In genomic region chr6:134706806-134707205, GRCh38 we compare ENCODE assay signal across 22 cellular contexts.
DNase-seq lines count a peak whose midpoint lies in the region; ATAC-seq and TF ChIP-seq lines count a peak whose summit lies in the region.
"Had no signal": no experiment of that assay in that cellular context is flagged by ENCODE, and none has a peak within 500 bp of the region (broad histone marks: within the 10 kb centered on the region; RNA-seq: fewer than 3 reads in every experiment).

No MANE protein-coding gene starts in this region.

- DNase-seq in EH (ENCODE audit: low read depth) = peak; percentile 87
- DNase-seq in amniotic epithelial cell (ENCODE audit: low read depth) = peak; percentile 74
- DNase-seq in fibroblast of the aortic adventitia (ENCODE audit: low read depth) = peak; percentile 54
- peak; percentile 29 for DNase-seq in osteoblast (ENCODE audit: insufficient read length, low spot score, missing footprints)
- DNase-seq in NCI-H1417 (lab: John Stamatoyannopoulos, UW) = no peak
- DNase-seq in NCI-H510A treated with DMSO at 0.1 percent for 48 hours (lab: John Stamatoyannopoulos, UW) = no peak
- no peak for DNase-seq in right lobe of liver
- DNase-seq: activated CD4-positive, alpha-beta memory T cell treated with anti-CD3 and anti-CD28 coated beads, Interleukin-2, amount 10 ng/mL, durations not matched to agents 7 days and 5 days; activated CD4-positive, alpha-beta T cell treated with anti-CD3 and anti-CD28 coated beads for 1 hour; aorta; central memory CD4-positive, alpha-beta T cell; glutamatergic neuron; kidney; NCI-H446 treated with DMSO at 0.1 percent for 48 hours; nephron progenitor cell; right cardiac atrium; stimulated activated CD4-positive, alpha-beta T cell treated with anti-CD3 and anti-CD28 coated beads, Interleukin-4, amount 100 ng/mL, for 24 hours had no signal

- WGBS in right lobe of liver (ENCODE audit: insufficient coverage, low coverage, low lambda C conversion rate, missing lambda C conversion rate) = 55% methylated on average over 2 of the region's 2 CpGs

- H4K20me1 ChIP-seq in osteoblast (ENCODE audit: insufficient read depth, low read length) = no peaks in the 10 kb centered on the region
- H4K20me1 ChIP-seq: BLaER1 had no signal

- intact Hi-C loops in right lobe of liver (cut with DNase I) = no loop called here

- TF ChIP-seq POLR2A in right lobe of liver (IDR thresholded peaks at IDR 0.05) = no peak

- H2AFZ ChIP-seq in osteoblast (ENCODE audit: low read length) = no peak overlapping the region

- no peaks in the 10 kb centered on the region for H3K36me3 ChIP-seq in osteoblast (ENCODE audit: insufficient read depth, low read length)
- H3K36me3 ChIP-seq in right lobe of liver = no peaks in the 10 kb centered on the region
- H3K36me3 ChIP-seq: BLaER1 had no signal

- ATAC-seq in right lobe of liver (no peak), HG03045 (IDR thresholded peaks at IDR 0.05; ENCODE audit: unreplicated experiment) (no peak)
- ATAC-seq: activated T-helper 17 cell treated with anti-CD3 and anti-CD28 coated beads, Interleukin-2, amount 50 U/mL, for 72 hours; stimulated activated effector memory CD8-positive, alpha-beta T cell treated with anti-CD3 and anti-CD28 coated beads, Interleukin-12 subunit alpha, Interleukin-12 subunit beta, amount 100 ng/mL, for 72 hours had no signal

- no peaks in the 10 kb centered on the region for H3K79me2 ChIP-seq in osteoblast (ENCODE audit: insufficient read depth, low read length)

- H3K27ac ChIP-seq in osteoblast (ENCODE audit: low read depth, low read length) = peak overlapping the region; percentile 40
- H3K27ac ChIP-seq in right lobe of liver = no peak overlapping the region
- H3K27ac ChIP-seq: BLaER1 had no signal

- TF ChIP-seq CTCF in fibroblast of the aortic adventitia (IDR thresholded peaks at IDR 0.05; ENCODE audit: insufficient read depth, low read length) = no peak
- TF ChIP-seq CTCF in osteoblast (IDR thresholded peaks at IDR 0.05; ENCODE audit: extremely low read depth, low read depth, low read length) = no peak
- no peak for TF ChIP-seq CTCF in right lobe of liver (IDR thresholded peaks at IDR 0.05)

- H3K4me2 ChIP-seq in osteoblast (ENCODE audit: insufficient read depth, low read length) = no peak overlapping the region
- H3K4me2 ChIP-seq: BLaER1 had no signal

- H3K4me3 ChIP-seq in fibroblast of the aortic adventitia (ENCODE audit: low read depth, low read length) (no peak overlapping the region), osteoblast (ENCODE audit: insufficient read depth, low read length) (no peak overlapping the region), right lobe of liver (no peak overlapping the region)
- H3K4me3 ChIP-seq: BLaER1, mucosa of descending colon had no signal

- peaks cover 4% of the 10 kb centered on the region for H3K27me3 ChIP-seq in osteoblast (ENCODE audit: insufficient read depth, low read length)
- no peaks in the 10 kb centered on the region for H3K27me3 ChIP-seq in right lobe of liver
- H3K27me3 ChIP-seq: BLaER1 had no signal

- H3K4me1 ChIP-seq in osteoblast (ENCODE audit: insufficient read depth, low read length) (peaks cover 17% of the 10 kb centered on the region), right lobe of liver (peaks cover 0 to 9% (median 1%) of the 10 kb centered on the region in 4 donors)
- H3K4me1 ChIP-seq: BLaER1 had no signal

- no peaks in the 10 kb centered on the region for H3K9me3 ChIP-seq in osteoblast (ENCODE audit: low read depth, low read length)
- no peaks in the 10 kb centered on the region for H3K9me3 ChIP-seq in right lobe of liver
- H3K9me3 ChIP-seq: BLaER1, mucosa of descending colon had no signal

Comparison
In these comparisons a context has a peak if more than half of its experiments do, and no peak if none do; other contexts are left out.
1. DNase-seq: peak in EH (single experiment), amniotic epithelial cell (single experiment), fibroblast of the aortic adventitia (single experiment) and osteoblast (single experiment); none in NCI-H1417 (0 of 3), NCI-H510A treated with DMSO at 0.1 percent for 48 hours (single experiment) and right lobe of liver (0 of 3).